ENCODE assay signal across 8 cellular contexts in the genomic region with DNA sequence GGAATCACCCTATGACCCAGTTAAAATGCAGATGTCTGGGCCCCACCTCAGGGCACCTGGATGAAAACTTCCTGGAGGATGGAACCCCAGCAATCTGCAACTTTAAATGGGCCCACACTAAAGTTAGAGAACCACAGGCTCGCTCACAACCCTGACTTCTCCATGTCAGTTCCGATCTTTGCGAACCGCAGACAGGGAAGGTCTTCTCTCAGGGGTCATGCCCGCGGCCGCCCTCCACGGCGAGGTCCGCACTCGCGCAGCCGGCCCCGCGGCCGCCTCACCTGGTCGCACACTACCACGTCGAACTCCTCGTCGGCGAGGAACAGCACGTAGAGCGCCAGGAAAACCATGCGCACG. TPM values are rescaled to one million over a fixed set of nuclear protein-coding genes. Genes with fewer than 3 reads are reported as not detected.
DNase-seq lines count a peak whose midpoint lies in the region; ATAC-seq and TF ChIP-seq lines count a peak whose summit lies in the region.

No MANE protein-coding gene starts in this region.

- no peak overlapping the region for H4K8ac ChIP-seq in H9 (replicated peaks; ENCODE audit: insufficient read length, low read depth, low read length)

- peak overlapping the region; percentile 36 to 79 (median 79); a peak in 5 of 7 replicates for H3K27ac Mint-ChIP-seq in H9

- H3K14ac ChIP-seq in H9 (ENCODE audit: insufficient read depth, low read length), result peak overlapping the region; percentile 96

- H3K56ac ChIP-seq in H9 (ENCODE audit: insufficient read length, low read depth, low read length), result no peak overlapping the region

- no peak overlapping the region for H3K23ac ChIP-seq in H9 (ENCODE audit: insufficient read length, low read depth, low read length)

- H4K20me1 ChIP-seq in H9 (ENCODE audit: control insufficient read depth, insufficient read depth, insufficient read length), result no peaks in the 10 kb centered on the region

- peak overlapping the region; percentile 92 for H3K4me3 ChIP-seq in fibroblast of mammary gland (ENCODE audit: control insufficient read depth, low read depth, low read length)
- H3K4me3 ChIP-seq in skeletal muscle cell (ENCODE audit: low read depth, low read length), result peak overlapping the region; percentile 94

- no peak overlapping the region for H2AFZ ChIP-seq in H9 (ENCODE audit: low read length)

- H3K23me2 ChIP-seq in H9 (ENCODE audit: insufficient read length, low read depth, low read length, poor library complexity, severe bottlenecking), result peaks cover 5% of the 10 kb centered on the region

- no peak overlapping the region for H3T11ph ChIP-seq in H9 (ENCODE audit: low read length)

- no peak overlapping the region for H2BK5ac ChIP-seq in H9 (ENCODE audit: insufficient read length, low read length)

- H3K79me2 ChIP-seq in H9 (ENCODE audit: insufficient read depth, low read length), result peaks cover 22% of the 10 kb centered on the region; the same call in 1 of the 2 replicates

- no peak overlapping the region for H4K5ac ChIP-seq in H9 (ENCODE audit: insufficient read length, low read depth, low read length)

- H3K9me3 ChIP-seq in H9 (ENCODE audit: control insufficient read depth, low read depth, low read length), result no peaks in the 10 kb centered on the region

- H3K18ac ChIP-seq in H9 (ENCODE audit: insufficient read length, low read depth, low read length), result no peak overlapping the region

- H2AK5ac ChIP-seq in H9 (ENCODE audit: insufficient read length, low read length), result no peak overlapping the region

- no peak overlapping the region for H2BK20ac ChIP-seq in H9 (ENCODE audit: low read depth, low read length, poor library complexity, severe bottlenecking)

- H2BK15ac ChIP-seq in H9 (ENCODE audit: low read depth, low read length), result no peak overlapping the region

- no CpG with 5 or more reads among the region's 26 CpGs for WGBS in H9 (ENCODE audit: extremely low coverage, insufficient read length, low lambda C conversion rate)

- H3K9me3 Mint-ChIP-seq in H9, result no peaks in the 10 kb centered on the region

- no peaks in the 10 kb centered on the region for H3K27me3 ChIP-seq in H9 (ENCODE audit: insufficient read depth, low read length)

- no peaks in the 10 kb centered on the region for H3K79me1 ChIP-seq in H9 (ENCODE audit: insufficient read depth, low read depth, low read length, poor library complexity, severe bottlenecking)

- no peaks in the 10 kb centered on the region for H3K27me3 Mint-ChIP-seq in H9 (ENCODE audit: low read depth)

- ATAC-seq in GM19463 (IDR thresholded peaks at IDR 0.05; ENCODE audit: unreplicated experiment), result no peak
- no peak for ATAC-seq in HG03342 (IDR thresholded peaks at IDR 0.05; ENCODE audit: unreplicated experiment)
- ATAC-seq in HG03439 (IDR thresholded peaks at IDR 0.05; ENCODE audit: unreplicated experiment), result no peak

- no peak for TF ChIP-seq CTCF in H9 (conservative IDR thresholded peaks at IDR 0.05)
- TF ChIP-seq CTCF in RWPE1 (conservative IDR thresholded peaks at IDR 0.05; ENCODE audit: low read depth), result no peak
- TF ChIP-seq CTCF in fibroblast of mammary gland (conservative IDR thresholded peaks at IDR 0.05; ENCODE audit: control insufficient read depth, insufficient read depth, low read depth, low read length), result no peak
- no peak for TF ChIP-seq CTCF in GM10266 (IDR thresholded peaks at IDR 0.05; ENCODE audit: control insufficient read depth, insufficient read depth, low read depth, missing control alignments)

- peak overlapping the region; percentile 98 for H3K4me2 ChIP-seq in H9 (ENCODE audit: insufficient read depth, insufficient read length, low read length)

- DNase-seq in H9 (no peak), RWPE1 (ENCODE audit: low spot score) (no peak), fibroblast of mammary gland (ENCODE audit: low read depth) (no peak), skeletal muscle cell (ENCODE audit: low read depth) (no peak), GM10266 (ENCODE audit: extremely low spot score) (no peak)

- H3K4me1 ChIP-seq in H9 (ENCODE audit: insufficient read depth, low read length), result peaks cover under 1% of the 10 kb centered on the region; the same call in 1 of the 2 replicates

- no peak overlapping the region for H4K91ac ChIP-seq in H9 (ENCODE audit: insufficient read length, low read depth, low read length)

- H3K9ac ChIP-seq in H9 (ENCODE audit: extremely low read depth, insufficient read length, low read length), result peak overlapping the region; percentile 88

- no peak overlapping the region for H2BK12ac ChIP-seq in H9 (ENCODE audit: insufficient read length, low read depth, low read length)

- H3K4me3 Mint-ChIP-seq in H9, result peak overlapping the region; percentile 97 to 98

- CTCF ChIA-PET in RWPE1 (lab: Yijun Ruan, JAX), result interaction anchor here (0.5 to 1.7 kb wide), 3 partner anchors 24 to 876 kb away, joined by 3 to 4 read pairs (median 4); no protein-coding TSS in a partner anchor

- peaks cover 21 to 35% (median 28%) of the 10 kb centered on the region in 3 experiments; a peak in 6 of 7 replicates for H3K36me3 Mint-ChIP-seq in H9 (ENCODE audit: insufficient read depth in 1 of 3, low read depth in 3 of 3)

- H3K4ac ChIP-seq in H9 (ENCODE audit: low read depth, low read length), result no peak overlapping the region

- H3K4me1 Mint-ChIP-seq in H9, result peaks cover 18 to 24% of the 10 kb centered on the region in 2 experiments

- POLR2A ChIA-PET in RWPE1 (lab: Yijun Ruan, JAX; ENCODE audit: low non-redundant PET), result no interaction called here

- no peak overlapping the region for H2BK120ac ChIP-seq in H9 (ENCODE audit: low read depth, low read length, poor library complexity, severe bottlenecking)

- H3K27ac ChIP-seq in H9 (ENCODE audit: insufficient read length, low read depth, low read length), result no peak overlapping the region
- H3K27ac ChIP-seq in RWPE1, result peak overlapping the region; percentile 88

RNA-seq across cellular contexts. Expression of gene ALG2, which starts 0.5 kb away (rescaled TPM):
- 30.1 and 32.8 TPM in 2 replicates for total RNA-seq in H9 (2021)

RNA-seq across cellular contexts. Expression of gene SEC61B, which starts 0.8 kb away (rescaled TPM):
- total RNA-seq in H9 (2021), result 142 and 147 TPM in 2 replicates
